9 cellular contexts compared by ENCODE assay signal in genomic region chr13:113927661-113928581, GRCh38. TPM values are rescaled to one million over a fixed set of nuclear protein-coding genes. Genes with fewer than 3 reads are reported as not detected.
DNase-seq lines count a peak whose midpoint lies in the region; ATAC-seq, FAIRE-seq and TF ChIP-seq lines count a peak whose summit lies in the region.
"Had no signal": no experiment of that assay in that cellular context is flagged by ENCODE, and none has a peak within 500 bp of the region (broad histone marks: within the 10 kb centered on the region; RNA-seq: fewer than 3 reads in every experiment).

No MANE protein-coding gene starts in this region.

- H3K27me3 Mint-ChIP-seq in progenitor cell of endocrine pancreas = peaks cover 7% of the 10 kb centered on the region

- no peak overlapping the region for H3K4me3 Mint-ChIP-seq in progenitor cell of endocrine pancreas (ENCODE audit: low read depth)
- H3K4me3 Mint-ChIP-seq: neural crest cell had no signal

- DNase-seq in LHCN-M2 (ENCODE audit: low read depth) (peak; percentile 98), mesenteric fat pad (ENCODE audit: low spot score) (peak; percentile 90), upper lobe of right lung (peak; percentile 55), progenitor cell of endocrine pancreas (ENCODE audit: low spot score, unreplicated experiment) (no peak), NCI-H2107 (lab: John Stamatoyannopoulos, UW) (no peak)

- peak; percentile 95 for FAIRE-seq in endometrium (lab: Jason Lieb, UNC)

- no peaks in the 10 kb centered on the region for H3K9me3 ChIP-seq in upper lobe of right lung

- H3K4me3 ChIP-seq in upper lobe of right lung = no peak overlapping the region

- intact Hi-C loops in upper lobe of right lung (cut with DNase I) = no loop called here

- peaks cover 10% of the 10 kb centered on the region for H3K4me1 ChIP-seq in upper lobe of right lung

- no peaks in the 10 kb centered on the region for H3K36me3 Mint-ChIP-seq in progenitor cell of endocrine pancreas (ENCODE audit: insufficient read depth)

- H3K27ac Mint-ChIP-seq in progenitor cell of endocrine pancreas = no peak overlapping the region
- H3K27ac Mint-ChIP-seq: activated T-helper 2 cell treated with anti-CD3 and anti-CD28 coated beads, Interferon-gamma antibody, Interleukin-2, Interleukin-4, amounts not matched to agents 10 μg/mL and 5 μg/mL and 100 μg/mL, durations not matched to agents 14 hours and 24 hours and 36 hours had no signal

- TF ChIP-seq CTCF in upper lobe of right lung (IDR thresholded peaks at IDR 0.05) (no peak), progenitor cell of endocrine pancreas (IDR thresholded peaks at IDR 0.05; ENCODE audit: unreplicated experiment) (no peak)

- H3K27ac ChIP-seq in upper lobe of right lung = peak overlapping the region; percentile 17

- peaks cover 4% of the 10 kb centered on the region for H3K27me3 ChIP-seq in upper lobe of right lung

- no peaks in the 10 kb centered on the region for H3K4me1 Mint-ChIP-seq in progenitor cell of endocrine pancreas (ENCODE audit: low read depth)

- no peak for ATAC-seq in upper lobe of right lung
- no peak for ATAC-seq in GM18873 (IDR thresholded peaks at IDR 0.05; ENCODE audit: low FRiP score, unreplicated experiment)

- H3K9me3 Mint-ChIP-seq in progenitor cell of endocrine pancreas (ENCODE audit: low read depth) = no peaks in the 10 kb centered on the region
- H3K9me3 Mint-ChIP-seq: activated T-helper 2 cell treated with anti-CD3 and anti-CD28 coated beads, Interferon-gamma antibody, Interleukin-2, Interleukin-4, amounts not matched to agents 10 μg/mL and 5 μg/mL and 100 μg/mL, durations not matched to agents 14 hours and 24 hours and 36 hours; neural crest cell had no signal

- H3K36me3 ChIP-seq in upper lobe of right lung = no peaks in the 10 kb centered on the region

RNA-seq across cellular contexts. Expression of gene C13orf46, which starts 46.0 kb away (rescaled TPM):
- total RNA-seq in LHCN-M2 (2014; rRNA removed) (0.11 and 0.13 TPM in 2 replicates), mesenteric fat pad (2.5 TPM), upper lobe of right lung (21.2 TPM), progenitor cell of endocrine pancreas (0.17 and 0.18 TPM in 2 replicates)
- polyA plus RNA-seq in LHCN-M2 (2012) = 0.97 TPM

Comparison
In these comparisons a context has a peak if more than half of its experiments do, and no peak if none do; other contexts are left out.
1. DNase-seq: peak in LHCN-M2 (single experiment), mesenteric fat pad (single experiment) and upper lobe of right lung (single experiment); none in progenitor cell of endocrine pancreas (single experiment) and NCI-H2107 (single experiment).